Comparison of ENCODE assay signal across 14 cellular contexts in genomic region chr1:92317836-92318493, GRCh38. TPM values are rescaled to one million over a fixed set of nuclear protein-coding genes. Genes with fewer than 3 reads are reported as not detected.
A peak's percentile ranks its signal among the peaks of the same experiment; 100 is the strongest.
DNase-seq lines count a peak whose midpoint lies in the region; ATAC-seq and TF ChIP-seq lines count a peak whose summit lies in the region.
"Had no signal": no experiment of that assay in that cellular context is flagged by ENCODE, and none has a peak within 500 bp of the region (broad histone marks: within the 10 kb centered on the region; RNA-seq: fewer than 3 reads in every experiment).

No MANE protein-coding gene starts in this region.

- DNase-seq in activated CD8-positive, alpha-beta memory T cell treated with anti-CD3 and anti-CD28 coated beads, Interleukin-2, amount 10 ng/mL, durations not matched to agents 7 days and 5 days: peak; percentile 60
- no peak for DNase-seq in activated CD8-positive, alpha-beta memory T cell treated with anti-CD3 and anti-CD28 coated beads, Interleukin-2, amount 50 U/mL, for 4 hours
- DNase-seq in Jurkat, Clone E6-1 (ENCODE audit: low read depth, low spot score): peak; percentile 60
- DNase-seq in mesothelial cell of epicardium (ENCODE audit: low spot score in 2 of 2, unreplicated experiment in 2 of 2): no peak
- DNase-seq: activated CD4-positive, alpha-beta T cell treated with anti-CD3 and anti-CD28 coated beads for 4 hours; Calu3; cortex of kidney; MM.1S; stimulated activated CD4-positive, alpha-beta T cell treated with anti-CD3 and anti-CD28 coated beads, Interleukin-15, amount 100 ng/mL, for 24 hours; thyroid gland had no signal

- peaks cover 40% of the 10 kb centered on the region for H3K36me3 Mint-ChIP-seq in activated CD8-positive, alpha-beta memory T cell treated with anti-CD3 and anti-CD28 coated beads, Interleukin-2, amount 10 ng/mL, durations not matched to agents 7 days and 5 days
- peaks cover 28% of the 10 kb centered on the region for H3K36me3 Mint-ChIP-seq in activated naive CD8-positive, alpha-beta T cell
- H3K36me3 Mint-ChIP-seq in mesothelial cell of epicardium: peaks cover 34% of the 10 kb centered on the region

- no peak overlapping the region for H3K4me3 ChIP-seq in Jurkat, Clone E6-1 (ENCODE audit: low read length)
- H3K4me3 ChIP-seq: thyroid gland had no signal

- H3K4me1 Mint-ChIP-seq in activated CD8-positive, alpha-beta memory T cell treated with anti-CD3 and anti-CD28 coated beads, Interleukin-2, amount 10 ng/mL, durations not matched to agents 7 days and 5 days: peaks cover 69% of the 10 kb centered on the region
- H3K4me1 Mint-ChIP-seq in activated naive CD8-positive, alpha-beta T cell (ENCODE audit: low read depth): peaks cover 57% of the 10 kb centered on the region
- peaks cover 11% of the 10 kb centered on the region for H3K4me1 Mint-ChIP-seq in mesothelial cell of epicardium

- no peaks in the 10 kb centered on the region for H3K9me3 Mint-ChIP-seq in activated CD8-positive, alpha-beta memory T cell treated with anti-CD3 and anti-CD28 coated beads, Interleukin-2, amount 10 ng/mL, durations not matched to agents 7 days and 5 days (ENCODE audit: low read depth)
- H3K9me3 Mint-ChIP-seq in activated naive CD8-positive, alpha-beta T cell (ENCODE audit: low read depth): no peaks in the 10 kb centered on the region
- peaks cover 7% of the 10 kb centered on the region for H3K9me3 Mint-ChIP-seq in mesothelial cell of epicardium

- H3K27ac Mint-ChIP-seq in activated CD8-positive, alpha-beta memory T cell treated with anti-CD3 and anti-CD28 coated beads, Interleukin-2, amount 10 ng/mL, durations not matched to agents 7 days and 5 days: peak overlapping the region; percentile 84
- H3K27ac Mint-ChIP-seq in activated naive CD8-positive, alpha-beta T cell: peak overlapping the region; percentile 83
- H3K27ac Mint-ChIP-seq in mesothelial cell of epicardium: peak overlapping the region; percentile 12

- peak overlapping the region; percentile 55 for H3K4me3 Mint-ChIP-seq in activated CD8-positive, alpha-beta memory T cell treated with anti-CD3 and anti-CD28 coated beads, Interleukin-2, amount 10 ng/mL, durations not matched to agents 7 days and 5 days
- peak overlapping the region; percentile 63 for H3K4me3 Mint-ChIP-seq in activated naive CD8-positive, alpha-beta T cell
- H3K4me3 Mint-ChIP-seq in mesothelial cell of epicardium: no peak overlapping the region

- peak; percentile 72 for ATAC-seq in activated CD8-positive, alpha-beta memory T cell treated with anti-CD3 and anti-CD28 coated beads, Interleukin-2, amount 10 ng/mL, durations not matched to agents 7 days and 5 days
- ATAC-seq in GM21717 (IDR thresholded peaks at IDR 0.05; ENCODE audit: unreplicated experiment) (no peak), HG03457 (IDR thresholded peaks at IDR 0.05; ENCODE audit: unreplicated experiment) (no peak), HG03025 (IDR thresholded peaks at IDR 0.05; ENCODE audit: low FRiP score, unreplicated experiment) (no peak)

- CTCF ChIA-PET in activated CD8-positive, alpha-beta memory T cell treated with anti-CD3 and anti-CD28 coated beads, Interleukin-2, amount 10 ng/mL, durations not matched to agents 7 days and 5 days (lab: Charles Lee): interaction anchor here (0.8 to 20.4 kb wide), 6 partner anchors 8 to 166 kb away, joined by 3 to 296 read pairs (median 6); partner anchors contain the start of gene GFI1

- no peak for TF ChIP-seq CTCF in mesothelial cell of epicardium (IDR thresholded peaks at IDR 0.05; ENCODE audit: unreplicated experiment)

- H3K27me3 Mint-ChIP-seq in activated CD8-positive, alpha-beta memory T cell treated with anti-CD3 and anti-CD28 coated beads, Interleukin-2, amount 10 ng/mL, durations not matched to agents 7 days and 5 days: no peaks in the 10 kb centered on the region
- H3K27me3 Mint-ChIP-seq in activated naive CD8-positive, alpha-beta T cell: no peaks in the 10 kb centered on the region
- no peaks in the 10 kb centered on the region for H3K27me3 Mint-ChIP-seq in mesothelial cell of epicardium (ENCODE audit: low read depth)

RNA-seq across cellular contexts. Expression of gene RPAP2, which starts 19.1 kb away (rescaled TPM):
- 10 to 100 TPM; 37.1 to 41.4 TPM for total RNA-seq in activated CD8-positive, alpha-beta memory T cell treated with anti-CD3 and anti-CD28 coated beads, Interleukin-2, amount 10 ng/mL, durations not matched to agents 7 days and 5 days
- polyA plus RNA-seq in Jurkat, Clone E6-1 (2012; ENCODE audit: insufficient read depth, insufficient read length): 18.4 TPM
- 38.1 to 43.3 TPM (median 42.5 TPM) in 3 replicates for total RNA-seq in mesothelial cell of epicardium

RNA-seq across cellular contexts. Expression of gene GLMN, which starts 19.2 kb away (rescaled TPM):
- 10 to 100 TPM; 25.7 to 26.0 TPM for total RNA-seq in activated CD8-positive, alpha-beta memory T cell treated with anti-CD3 and anti-CD28 coated beads, Interleukin-2, amount 10 ng/mL, durations not matched to agents 7 days and 5 days
- polyA plus RNA-seq in Jurkat, Clone E6-1 (2012; ENCODE audit: insufficient read depth, insufficient read length): 11.0 TPM
- 22.0 to 25.3 TPM (median 22.7 TPM) in 3 replicates for total RNA-seq in mesothelial cell of epicardium

Comparison
In these comparisons a context has a peak if more than half of its experiments do, and no peak if none do; other contexts are left out.
1. DNase-seq: peak in activated CD8-positive, alpha-beta memory T cell treated with anti-CD3 and anti-CD28 coated beads, Interleukin-2, amount 10 ng/mL, durations not matched to agents 7 days and 5 days (single experiment) and Jurkat, Clone E6-1 (single experiment); none in activated CD8-positive, alpha-beta memory T cell treated with anti-CD3 and anti-CD28 coated beads, Interleukin-2, amount 50 U/mL, for 4 hours (single experiment) and mesothelial cell of epicardium (0 of 2).
2. H3K27ac Mint-ChIP-seq: peak in every context shown above with its lines; median percentile 84 in activated CD8-positive, alpha-beta memory T cell treated with anti-CD3 and anti-CD28 coated beads, Interleukin-2, amount 10 ng/mL, durations not matched to agents 7 days and 5 days; 83 in activated naive CD8-positive, alpha-beta T cell; 12 in mesothelial cell of epicardium.